Comparison of ENCODE assay signal across 12 cellular contexts in genomic region chr1:226688056-226688748, GRCh38. TPM values are rescaled to one million over a fixed set of nuclear protein-coding genes. Genes with fewer than 3 reads are reported as not detected.
DNase-seq lines count a peak whose midpoint lies in the region; ATAC-seq and TF ChIP-seq lines count a peak whose summit lies in the region.
"Had no signal": no experiment of that assay in that cellular context is flagged by ENCODE, and none has a peak within 500 bp of the region (broad histone marks: within the 10 kb centered on the region; RNA-seq: fewer than 3 reads in every experiment).

No MANE protein-coding gene starts in this region.

- H3K27ac Mint-ChIP-seq in HFFc6, result no peak overlapping the region
- H3K27ac Mint-ChIP-seq: activated naive CD4-positive, alpha-beta T cell treated with anti-CD3 and anti-CD28 coated beads, Interleukin-2, amount 10 ng/mL, durations not matched to agents 7 days and 5 days had no signal

- peak; percentile 67 to 94 (median 85) for DNase-seq in head of caudate nucleus
- DNase-seq in spleen, result peak; percentile 77
- no peak for DNase-seq in HFFc6
- DNase-seq in HUDEP-2 (lab: John Stamatoyannopoulos, UW; ENCODE audit: unreplicated experiment in 76 of 76), result no peak
- DNase-seq: IMR-90 had no signal

- H3K27me3 ChIP-seq in OCI-LY3 (ENCODE audit: low read depth, low read length), result no peaks in the 10 kb centered on the region
- H3K27me3 ChIP-seq in spleen (replicated peaks in 1 of 7), result no peaks in the 10 kb centered on the region
- H3K27me3 ChIP-seq: esophagus muscularis mucosa had no signal

- peaks cover 29% of the 10 kb centered on the region for H3K27me3 Mint-ChIP-seq in HFFc6 (ENCODE audit: insufficient read depth)
- H3K27me3 Mint-ChIP-seq: activated naive CD4-positive, alpha-beta T cell treated with anti-CD3 and anti-CD28 coated beads, Interleukin-2, amount 10 ng/mL, durations not matched to agents 7 days and 5 days had no signal

- no peak for TF ChIP-seq CTCF in OCI-LY3 (IDR thresholded peaks at IDR 0.05; ENCODE audit: low read depth, low read length)
- no peak for TF ChIP-seq CTCF in spleen (IDR thresholded peaks at IDR 0.05 in 8 of 11, conservative IDR thresholded peaks at IDR 0.05 in 3 of 11)
- no peak for TF ChIP-seq CTCF in HFFc6 (IDR thresholded peaks at IDR 0.05)

- H2AFZ ChIP-seq in OCI-LY3 (ENCODE audit: low read depth, low read length), result no peak overlapping the region

- H3K4me1 ChIP-seq in OCI-LY3 (ENCODE audit: low read length), result peaks cover 29% of the 10 kb centered on the region
- H3K4me1 ChIP-seq in spleen, result peaks cover 0 to 96% (median 90%) of the 10 kb centered on the region in 6 donors

- no peak for TF ChIP-seq POLR2A in spleen (IDR thresholded peaks at IDR 0.05)

- H3K9me3 ChIP-seq in OCI-LY3 (ENCODE audit: insufficient read depth, low read length) (no peaks in the 10 kb centered on the region), spleen (no peaks in the 10 kb centered on the region)
- H3K9me3 ChIP-seq: esophagus muscularis mucosa had no signal

- H3K27ac ChIP-seq in OCI-LY3 (ENCODE audit: low read length) (no peak overlapping the region), spleen (peak overlapping the region in 6 of 8 donors; percentile 20 to 56 (median 40))

- no peaks in the 10 kb centered on the region for H3K9me3 Mint-ChIP-seq in HFFc6
- H3K9me3 Mint-ChIP-seq: activated naive CD4-positive, alpha-beta T cell treated with anti-CD3 and anti-CD28 coated beads, Interleukin-2, amount 10 ng/mL, durations not matched to agents 7 days and 5 days had no signal

- peak overlapping the region; percentile 23; the same call in 1 of the 2 replicates for H3K4me2 ChIP-seq in OCI-LY3 (ENCODE audit: low read length)

- H3K36me3 Mint-ChIP-seq in HFFc6 (ENCODE audit: low read depth), result no peaks in the 10 kb centered on the region

- intact Hi-C loops in head of caudate nucleus (cut with DNase I) (loop anchor here (10.0 kb wide), 1 partner anchor 53 kb away; no protein-coding TSS in a partner anchor), spleen (cut with DNase I; ENCODE audit: low total_unique reads) (no loop called here)

- H3K4me3 Mint-ChIP-seq in HFFc6, result no peak overlapping the region
- H3K4me3 Mint-ChIP-seq: activated naive CD4-positive, alpha-beta T cell treated with anti-CD3 and anti-CD28 coated beads, Interleukin-2, amount 10 ng/mL, durations not matched to agents 7 days and 5 days had no signal

- no peak overlapping the region for H3K9ac ChIP-seq in OCI-LY3 (ENCODE audit: low read length)

- WGBS in spleen, 5 donors, result 46 to 58% (median 56%) methylated on average over 6 of the region's 6 CpGs

- H3K36me3 ChIP-seq in OCI-LY3 (replicated peaks; ENCODE audit: low read depth, low read length) (no peaks in the 10 kb centered on the region), spleen (peaks cover 0 to 31% (median 3%) of the 10 kb centered on the region in 6 donors)
- H3K36me3 ChIP-seq: esophagus muscularis mucosa had no signal

- no peaks in the 10 kb centered on the region for H3K79me2 ChIP-seq in OCI-LY3 (ENCODE audit: low read length)

- H3K4me1 Mint-ChIP-seq in HFFc6 (ENCODE audit: low read depth), result no peaks in the 10 kb centered on the region

- ATAC-seq in GM18907 (IDR thresholded peaks at IDR 0.05; ENCODE audit: unreplicated experiment), result peak; percentile 56
- no peak for ATAC-seq in HG03439 (IDR thresholded peaks at IDR 0.05; ENCODE audit: unreplicated experiment)
- ATAC-seq in HG02981 (IDR thresholded peaks at IDR 0.05; ENCODE audit: unreplicated experiment), result no peak

- H3K4me3 ChIP-seq in OCI-LY3 (ENCODE audit: low read length) (no peak overlapping the region), spleen (no peak overlapping the region)
- H3K4me3 ChIP-seq: esophagus muscularis mucosa, lung had no signal

- H4K20me1 ChIP-seq in OCI-LY3 (ENCODE audit: insufficient read depth, low read length), result peaks cover 5% of the 10 kb centered on the region; the same call in 1 of the 2 replicates

RNA-seq across cellular contexts. Expression of gene ITPKB, which starts 50.9 kb away (rescaled TPM):
- 10 to 100 TPM; 51.1 to 74.6 (median 68.2) TPM for total RNA-seq in spleen
- polyA plus RNA-seq in spleen, result 10 to 100 TPM in 2 of 3 donors, 1 to 10 TPM in 1; 8.5 to 24.4 (median 11.8) TPM
- 1 to 10 TPM; 1.7 to 3.0 (median 2.2) TPM for total RNA-seq in HFFc6 (2021; fragmentation: NEBNext Ultra II Directional; extraction: Animal tissue kit (Norgen Biotek cat#: 25700))

Comparison
In these comparisons a context has a peak if more than half of its experiments do, and no peak if none do; other contexts are left out.
1. DNase-seq: peak in head of caudate nucleus (42 of 42) and spleen (single experiment); none in HFFc6 (single experiment) and HUDEP-2 (0 of 76).
2. RNA of gene ITPKB, which starts 50.9 kb away (total RNA-seq): 51.1 to 74.6 TPM in spleen; 1.7 to 3.0 TPM in HFFc6; every median in the first group is over 10 times any median in the second.